Comparison of ENCODE assay signal across 1 cellular context in the genomic region with DNA sequence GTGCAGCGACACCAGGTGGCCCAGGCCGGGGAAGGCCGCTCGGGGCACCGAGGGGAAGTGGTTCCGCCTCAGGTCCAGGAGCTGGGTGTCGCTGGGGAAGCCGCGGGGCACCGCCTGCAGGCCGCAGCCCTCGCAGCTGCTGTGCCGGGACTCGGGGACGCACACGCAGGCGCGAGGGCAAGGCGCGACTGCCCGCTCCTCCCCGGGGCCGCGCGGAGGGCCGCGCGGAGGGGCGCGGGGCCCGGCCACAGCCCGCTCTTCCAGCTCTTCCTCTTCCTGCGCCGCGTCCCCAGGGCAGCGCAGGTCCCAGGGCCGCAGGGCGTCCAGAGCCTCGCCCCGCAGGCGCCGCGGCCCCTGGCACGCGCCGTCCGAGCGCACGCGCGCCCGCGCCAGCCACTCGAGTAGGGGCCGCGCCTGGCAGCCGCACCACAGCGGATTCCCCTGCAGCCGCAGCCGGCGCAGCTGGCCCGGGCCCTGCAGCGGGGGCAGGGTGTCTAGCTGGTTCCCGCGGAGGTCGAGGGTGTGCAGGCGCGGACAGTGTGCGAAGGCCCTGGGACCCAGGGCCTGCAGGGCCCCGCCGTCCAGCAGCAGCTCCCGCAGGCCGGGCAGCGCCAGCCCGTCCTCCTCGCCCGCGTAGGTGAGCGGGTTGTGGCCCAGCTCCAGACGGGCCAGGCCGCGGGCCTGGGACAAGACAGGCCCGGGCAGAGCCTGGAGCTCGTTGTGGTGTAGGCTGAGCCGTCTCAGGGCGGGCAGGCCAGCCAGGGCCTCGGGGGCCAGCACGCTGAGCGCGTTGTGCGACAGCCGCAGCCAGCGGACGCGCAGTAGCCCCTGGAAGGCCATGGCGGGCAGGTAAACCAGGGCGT.
TF ChIP-seq lines count a peak whose summit lies in the region.

No MANE protein-coding gene starts in this region.

TF ChIP-seq in K562, 482 proteins besides CTCF, POLR2A, EP300 and RAD21:
- 0 out of 2 replicates have a peak, but pooled peaks have one; percentile 25 for TF ChIP-seq HNRNPL (IDR thresholded peaks at IDR 0.05; ENCODE audit: low read depth, low read length)
- TF ChIP-seq, protein P1, sequence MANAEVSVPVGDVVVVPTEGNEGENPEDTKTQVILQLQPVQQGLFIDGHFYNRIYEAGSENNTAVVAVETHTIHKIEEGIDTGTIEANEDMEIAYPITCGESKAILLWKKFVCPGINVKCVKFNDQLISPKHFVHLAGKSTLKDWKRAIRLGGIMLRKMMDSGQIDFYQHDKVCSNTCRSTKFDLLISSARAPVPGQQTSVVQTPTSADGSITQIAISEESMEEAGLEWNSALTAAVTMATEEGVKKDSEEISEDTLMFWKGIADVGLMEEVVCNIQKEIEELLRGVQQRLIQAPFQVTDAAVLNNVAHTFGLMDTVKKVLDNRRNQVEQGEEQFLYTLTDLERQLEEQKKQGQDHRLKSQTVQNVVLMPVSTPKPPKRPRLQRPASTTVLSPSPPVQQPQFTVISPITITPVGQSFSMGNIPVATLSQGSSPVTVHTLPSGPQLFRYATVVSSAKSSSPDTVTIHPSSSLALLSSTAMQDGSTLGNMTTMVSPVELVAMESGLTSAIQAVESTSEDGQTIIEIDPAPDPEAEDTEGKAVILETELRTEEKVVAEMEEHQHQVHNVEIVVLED (CRISPR knock-in tag; IDR thresholded peaks at IDR 0.05), result no peak
